In genomic region chr6:33578164-33578563, GRCh38 we compare ENCODE assay signal across 10 cellular contexts. TPM values are rescaled to one million over a fixed set of nuclear protein-coding genes. Genes with fewer than 3 reads are reported as not detected.
A peak's percentile ranks its signal among the peaks of the same experiment; 100 is the strongest.
DNase-seq lines count a peak whose midpoint lies in the region; ATAC-seq and TF ChIP-seq lines count a peak whose summit lies in the region.
"Had no signal": no experiment of that assay in that cellular context is flagged by ENCODE, and none has a peak within 500 bp of the region (broad histone marks: within the 10 kb centered on the region; RNA-seq: fewer than 3 reads in every experiment).

No MANE protein-coding gene starts in this region.

- H3K4me1 ChIP-seq in BE2C, result peaks cover 4% of the 10 kb centered on the region

- peak overlapping the region; percentile 98 for H3K27ac Mint-ChIP-seq in activated CD4-positive, alpha-beta T cell treated with anti-CD3 and anti-CD28 coated beads for 36 hours
- H3K27ac Mint-ChIP-seq in WTC11, result peak overlapping the region; percentile 70
- H3K27ac Mint-ChIP-seq in stimulated activated naive CD8-positive, alpha-beta T cell treated with anti-CD3 and anti-CD28 coated beads, Interleukin-15, amount 100 ng/mL, for 72 hours, result peak overlapping the region; percentile 91

- H3K9me3 ChIP-seq in BE2C, result no peaks in the 10 kb centered on the region

- H3K27me3 ChIP-seq in BE2C, result no peaks in the 10 kb centered on the region

- peaks cover 26% of the 10 kb centered on the region for H3K4me1 Mint-ChIP-seq in activated CD4-positive, alpha-beta T cell treated with anti-CD3 and anti-CD28 coated beads for 36 hours
- H3K4me1 Mint-ChIP-seq in WTC11, result peaks cover 10% of the 10 kb centered on the region
- peaks cover 43% of the 10 kb centered on the region for H3K4me1 Mint-ChIP-seq in stimulated activated naive CD8-positive, alpha-beta T cell treated with anti-CD3 and anti-CD28 coated beads, Interleukin-15, amount 100 ng/mL, for 72 hours

- H3K4me3 ChIP-seq in fibroblast of villous mesenchyme (ENCODE audit: low read depth, low read length), result peak overlapping the region; percentile 85
- H3K4me3 ChIP-seq in BE2C (ENCODE audit: low read depth, low read length), result no peak overlapping the region

- TF ChIP-seq CTCF in WTC11 (IDR thresholded peaks at IDR 0.05) (no peak), fibroblast of villous mesenchyme (IDR thresholded peaks at IDR 0.05; ENCODE audit: insufficient read depth, low read depth, low read length) (no peak), BE2C (IDR thresholded peaks at IDR 0.05; ENCODE audit: low read depth, low read length) (no peak)

- no peaks in the 10 kb centered on the region for H3K9me3 Mint-ChIP-seq in activated CD4-positive, alpha-beta T cell treated with anti-CD3 and anti-CD28 coated beads for 36 hours (ENCODE audit: low read depth)
- no peaks in the 10 kb centered on the region for H3K9me3 Mint-ChIP-seq in WTC11
- H3K9me3 Mint-ChIP-seq in stimulated activated naive CD8-positive, alpha-beta T cell treated with anti-CD3 and anti-CD28 coated beads, Interleukin-15, amount 100 ng/mL, for 72 hours, result no peaks in the 10 kb centered on the region

- intact Hi-C loops in activated CD4-positive, alpha-beta T cell treated with anti-CD3 and anti-CD28 coated beads for 36 hours (cut with DNase I, micrococcal nuclease), result loop anchor here (2.0 to 10.0 kb wide), 5 partner anchors 45 to 1117 kb away; partner anchors contain the start of genes ILRUN (in 1 of the 2), KIFC1 (in 1 of the 2), TAPBP (in 1 of the 2) and ZBTB22 (in 1 of the 2)

- DNase-seq in activated CD4-positive, alpha-beta T cell treated with anti-CD3 and anti-CD28 coated beads for 36 hours, result no peak
- DNase-seq in activated CD4-positive, alpha-beta T cell treated with anti-CD3 and anti-CD28 coated beads for 1 hour, result no peak
- no peak for DNase-seq in WTC11 (ENCODE audit: low spot score)
- DNase-seq in fibroblast of villous mesenchyme (ENCODE audit: low read depth), result no peak
- DNase-seq in stimulated activated naive CD8-positive, alpha-beta T cell treated with anti-CD3 and anti-CD28 coated beads, Interleukin-15, amount 100 ng/mL, for 72 hours, result no peak
- DNase-seq in BE2C, result no peak
- DNase-seq in ureter (ENCODE audit: low spot score), result no peak
- DNase-seq: foreskin fibroblast, NCI-H82 had no signal

- CTCF ChIA-PET in activated CD4-positive, alpha-beta T cell treated with anti-CD3 and anti-CD28 coated beads for 36 hours (lab: Charles Lee), result interaction anchor here (1.0 to 2.2 kb wide), 3 partner anchors 10 to 133 kb away, joined by 3 to 11 read pairs (median 4); partner anchors contain the start of gene UQCC2
- CTCF ChIA-PET in WTC11 (lab: Charles Lee), result interaction anchor here (1.0 to 2.8 kb wide), 3 partner anchors 16 to 123 kb away, joined by 3 to 14 read pairs (median 10); partner anchors contain the start of gene ZBTB9

- no peaks in the 10 kb centered on the region for H3K27me3 Mint-ChIP-seq in activated CD4-positive, alpha-beta T cell treated with anti-CD3 and anti-CD28 coated beads for 36 hours
- no peaks in the 10 kb centered on the region for H3K27me3 Mint-ChIP-seq in WTC11 (ENCODE audit: low read depth)
- H3K27me3 Mint-ChIP-seq in stimulated activated naive CD8-positive, alpha-beta T cell treated with anti-CD3 and anti-CD28 coated beads, Interleukin-15, amount 100 ng/mL, for 72 hours, result no peaks in the 10 kb centered on the region

- POLR2A ChIA-PET in activated CD4-positive, alpha-beta T cell treated with anti-CD3 and anti-CD28 coated beads for 36 hours (lab: Charles Lee), result no interaction called here
- POLR2A ChIA-PET in WTC11 (lab: Charles Lee), result no interaction called here

- H3K36me3 ChIP-seq in BE2C, result peaks cover 30% of the 10 kb centered on the region

- ATAC-seq in activated CD4-positive, alpha-beta T cell treated with anti-CD3 and anti-CD28 coated beads for 36 hours, result no peak
- no peak for ATAC-seq in WTC11
- ATAC-seq in stimulated activated naive CD8-positive, alpha-beta T cell treated with anti-CD3 and anti-CD28 coated beads, Interleukin-15, amount 100 ng/mL, for 72 hours, result no peak
- no peak for ATAC-seq in HG03571 (IDR thresholded peaks at IDR 0.05; ENCODE audit: unreplicated experiment)

- peak overlapping the region; percentile 95 for H3K4me3 Mint-ChIP-seq in activated CD4-positive, alpha-beta T cell treated with anti-CD3 and anti-CD28 coated beads for 36 hours
- H3K4me3 Mint-ChIP-seq in WTC11, result peak overlapping the region; percentile 54
- H3K4me3 Mint-ChIP-seq in stimulated activated naive CD8-positive, alpha-beta T cell treated with anti-CD3 and anti-CD28 coated beads, Interleukin-15, amount 100 ng/mL, for 72 hours, result peak overlapping the region; percentile 91

- H3K36me3 Mint-ChIP-seq in activated CD4-positive, alpha-beta T cell treated with anti-CD3 and anti-CD28 coated beads for 36 hours (ENCODE audit: low read depth), result peaks cover 45% of the 10 kb centered on the region
- peaks cover 19% of the 10 kb centered on the region for H3K36me3 Mint-ChIP-seq in WTC11

TF ChIP-seq in WTC11, 78 proteins besides CTCF, POLR2A, EP300 and RAD21:
- TF ChIP-seq IRF1 (CRISPR knock-in tag; IDR thresholded peaks at IDR 0.05) (no peak), ELF4 (CRISPR knock-in tag; IDR thresholded peaks at IDR 0.05; ENCODE audit: low read depth) (no peak), ETV6 (CRISPR knock-in tag; IDR thresholded peaks at IDR 0.05) (no peak), ZNF416 (CRISPR knock-in tag; IDR thresholded peaks at IDR 0.05) (no peak), FOXJ3 (CRISPR knock-in tag; IDR thresholded peaks at IDR 0.05; ENCODE audit: borderline replicate concordance) (no peak)

RNA-seq across cellular contexts. Expression of gene BAK1, which starts 1.9 kb away (rescaled TPM):
- 10 to 100 TPM; 37.0 to 43.3 TPM for total RNA-seq in activated CD4-positive, alpha-beta T cell treated with anti-CD3 and anti-CD28 coated beads for 36 hours
- 40.5 to 40.9 TPM (median 40.5 TPM) in 3 replicates for total RNA-seq in WTC11 (2021)
- total RNA-seq in fibroblast of villous mesenchyme, result 20.0 and 30.7 TPM in 2 replicates
- 47.1 TPM for polyA plus RNA-seq in BE2C (2012; ENCODE audit: insufficient read depth, insufficient read length, low read depth)
- 27.9 TPM for total RNA-seq in ureter

RNA-seq across cellular contexts. Expression of gene ITPR3, which starts 43.0 kb away (rescaled TPM):
- 10 to 100 TPM; 42.6 to 42.9 TPM for total RNA-seq in activated CD4-positive, alpha-beta T cell treated with anti-CD3 and anti-CD28 coated beads for 36 hours
- total RNA-seq in WTC11 (2021) (42.5 to 47.3 TPM (median 42.9 TPM) in 3 replicates), fibroblast of villous mesenchyme (15.1 and 20.6 TPM in 2 replicates), ureter (31.3 TPM)
- 0.09 TPM for polyA plus RNA-seq in BE2C (2012; ENCODE audit: insufficient read depth, insufficient read length, low read depth)
